Comparison of ENCODE assay signal across 9 cellular contexts in the genomic region with DNA sequence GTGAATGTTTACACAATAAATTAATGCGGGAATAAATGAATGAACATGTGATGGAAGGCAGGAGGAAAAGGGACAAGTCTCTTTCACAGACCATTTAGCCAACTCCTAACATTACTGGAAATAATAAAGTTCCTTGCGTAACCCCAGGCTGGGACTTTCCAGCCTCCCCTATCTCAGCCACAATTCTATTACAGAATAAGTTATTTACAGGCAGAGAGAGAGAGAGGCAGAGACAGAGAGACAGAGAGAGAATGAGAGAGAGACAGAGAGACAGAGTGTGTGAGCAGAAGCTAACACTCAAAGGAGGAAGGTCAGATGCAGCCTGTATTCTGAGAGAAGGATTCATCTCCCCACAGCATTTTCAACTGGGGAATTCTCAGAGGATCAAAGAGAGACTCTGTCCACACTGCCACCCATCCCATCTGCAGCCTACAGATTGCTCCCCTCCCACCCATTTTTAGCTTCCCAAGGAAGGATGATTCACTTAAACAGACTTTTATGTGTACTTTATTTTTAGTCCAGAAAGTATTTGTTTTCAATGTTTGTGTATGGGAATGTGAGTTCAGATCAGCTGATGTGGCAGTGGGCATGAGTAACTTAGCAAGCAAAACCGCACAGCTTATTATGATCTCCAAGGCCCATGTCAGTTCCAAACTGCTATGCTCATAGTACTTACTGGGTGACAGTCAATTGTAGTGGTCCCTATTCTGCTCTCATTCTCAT.
A peak's percentile ranks its signal among the peaks of the same experiment; 100 is the strongest.
DNase-seq lines count a peak whose midpoint lies in the region; ATAC-seq, FAIRE-seq and TF ChIP-seq lines count a peak whose summit lies in the region.
"Had no signal": no experiment of that assay in that cellular context is flagged by ENCODE, and none has a peak within 500 bp of the region (broad histone marks: within the 10 kb centered on the region; RNA-seq: fewer than 3 reads in every experiment).

No MANE protein-coding gene starts in this region.

- no peak overlapping the region for H3K4me3 ChIP-seq in breast epithelium
- no peak overlapping the region for H3K4me3 ChIP-seq in HepG2 (replicated peaks in 1 of 3; ENCODE audit: insufficient read depth in 1 of 3, low read depth in 2 of 3, low read length in 3 of 3)
- no peak overlapping the region for H3K4me3 ChIP-seq in uterus
- no peak overlapping the region for H3K4me3 ChIP-seq in H7 (ENCODE audit: insufficient read depth, low read depth, low read length)

- TF ChIP-seq EP300 in HepG2 (IDR thresholded peaks at IDR 0.05; ENCODE audit: low read depth in 2 of 2, low read length in 2 of 2) (no peak), HepG2 (CRISPR knock-in tag; IDR thresholded peaks at IDR 0.05; ENCODE audit: borderline replicate concordance) (no peak)

- H3K36me3 ChIP-seq in breast epithelium: no peaks in the 10 kb centered on the region
- H3K36me3 ChIP-seq in HepG2 (replicated peaks in 1 of 2; ENCODE audit: control insufficient read depth in 1 of 2, insufficient read depth in 2 of 2, low read length in 2 of 2): no peaks in the 10 kb centered on the region
- no peaks in the 10 kb centered on the region for H3K36me3 ChIP-seq in uterus
- no peaks in the 10 kb centered on the region for H3K36me3 ChIP-seq in H7 (replicated peaks; ENCODE audit: control insufficient read depth, insufficient read depth, low read length)

- CTCF ChIA-PET in HepG2 (lab: Yijun Ruan, JAX; ENCODE audit: low intra/inter-chr PET ratio, low total read pairs): no interaction called here
- CTCF ChIA-PET in HEK293T (lab: Yijun Ruan, JAX): interaction anchor here (1.0 kb wide), 1 partner anchor 508 kb away, joined by 3 read pairs; no protein-coding TSS in a partner anchor

- intact Hi-C loops in breast epithelium (cut with DNase I; ENCODE audit: low total_unique reads): no loop called here
- intact Hi-C loops in HepG2 (cut with micrococcal nuclease; ENCODE audit: unreplicated experiment): no loop called here
- intact Hi-C loops in uterus (cut with DNase I; ENCODE audit: low total_unique reads): no loop called here

- ATAC-seq in HepG2: peak; percentile 75
- ATAC-seq in GM19397 (IDR thresholded peaks at IDR 0.05; ENCODE audit: unreplicated experiment): no peak

- no peak for TF ChIP-seq RAD21 in HepG2 (CRISPR knock-in tag; IDR thresholded peaks at IDR 0.05)

- H3K27ac ChIP-seq in breast epithelium (peak overlapping the region; percentile 37 to 50), HepG2 (ENCODE audit: extremely low read length, insufficient read depth, low read length) (no peak overlapping the region), uterus (peak overlapping the region; percentile 30 to 35)

- in situ Hi-C loops in HepG2 (cut with HindIII; ENCODE audit: extremely low pct_ligation_motif_present, low pct_unique_long_range_greater_than_20kb): no loop called here

- no peaks in the 10 kb centered on the region for H3K79me2 ChIP-seq in HepG2 (ENCODE audit: insufficient read depth, low read length)

- 33% methylated on average over 3 of the region's 3 CpGs for WGBS in HepG2 (ENCODE audit: low lambda C conversion rate)

- no peak overlapping the region for H2AFZ ChIP-seq in HepG2 (ENCODE audit: low read length)

- no peaks in the 10 kb centered on the region for H4K20me1 ChIP-seq in HepG2 (ENCODE audit: insufficient read depth, low read length)

- no peaks in the 10 kb centered on the region for H3K4me1 ChIP-seq in breast epithelium
- H3K4me1 ChIP-seq in HepG2 (ENCODE audit: insufficient read depth, low read length): peaks cover 18% of the 10 kb centered on the region; the same call in 1 of the 2 replicates
- H3K4me1 ChIP-seq in uterus: peaks cover 0 to 8% of the 10 kb centered on the region in 2 donors

- no peak for TF ChIP-seq POLR2A in breast epithelium (IDR thresholded peaks at IDR 0.05)
- TF ChIP-seq POLR2A in HepG2 (IDR thresholded peaks at IDR 0.05; ENCODE audit: insufficient read depth in 1 of 2, low read depth in 2 of 2, low read length in 2 of 2): no peak
- no peak for TF ChIP-seq POLR2A in uterus (IDR thresholded peaks at IDR 0.05)

- BruUV-seq in HepG2 (replicated peaks; lab: Mats Ljungman, UMichigan): no TSS peak

- H3K9ac ChIP-seq in HepG2 (ENCODE audit: insufficient read depth, low read depth, low read length): no peak overlapping the region

- DNase-seq in LHCN-M2 (ENCODE audit: low read depth): peak; percentile 95
- no peak for DNase-seq in breast epithelium (ENCODE audit: low spot score in 2 of 2)
- DNase-seq in HepG2 (ENCODE audit: low spot score): peak; percentile 46
- peak in 1 of 2 donors; percentile 22 for DNase-seq in uterus
- no peak for DNase-seq in H7
- no peak for DNase-seq in HEK293T (ENCODE audit: extremely low spot score)
- DNase-seq: NCI-H774, posterior cingulate gyrus had no signal

- POLR2A ChIA-PET in HepG2 (lab: Yijun Ruan, JAX) (no interaction called here), HEK293T (lab: Yijun Ruan, JAX) (no interaction called here)

- H3K27me3 ChIP-seq in breast epithelium: no peaks in the 10 kb centered on the region
- H3K27me3 ChIP-seq in HepG2 (ENCODE audit: control insufficient read depth in 1 of 2, insufficient read depth in 2 of 2, low read length in 2 of 2): no peaks in the 10 kb centered on the region; a peak in 1 of 5 replicates
- no peaks in the 10 kb centered on the region for H3K27me3 ChIP-seq in uterus
- H3K27me3 ChIP-seq in H7 (ENCODE audit: control insufficient read depth, insufficient read depth, low read length): no peaks in the 10 kb centered on the region

- FAIRE-seq in HepG2 (lab: Jason Lieb, UNC): peak; percentile 8

- no peaks in the 10 kb centered on the region for H3K9me3 ChIP-seq in breast epithelium
- no peaks in the 10 kb centered on the region for H3K9me3 ChIP-seq in HepG2 (ENCODE audit: low read length)
- no peaks in the 10 kb centered on the region for H3K9me3 ChIP-seq in uterus

- no peak overlapping the region for H3K4me2 ChIP-seq in HepG2 (ENCODE audit: low read depth, low read length)

- TF ChIP-seq CTCF in breast epithelium (IDR thresholded peaks at IDR 0.05) (no peak), HepG2 (CRISPR knock-in tag; IDR thresholded peaks at IDR 0.05) (no peak), uterus (IDR thresholded peaks at IDR 0.05) (no peak)

TF ChIP-seq in HepG2, 621 proteins besides CTCF, POLR2A, EP300 and RAD21 (continues in another document):
- TF ChIP-seq TCF7 (IDR thresholded peaks at IDR 0.05; ENCODE audit: low read depth): peak; percentile 28; the same call in 1 of the 2 replicates
- TF ChIP-seq NR2F1 (CRISPR knock-in tag; IDR thresholded peaks at IDR 0.05): no peak
- TF ChIP-seq ZNF343 (CRISPR knock-in tag; IDR thresholded peaks at IDR 0.05): no peak
- TF ChIP-seq HNRNPK (IDR thresholded peaks at IDR 0.05; ENCODE audit: low read depth, low read length, poor library complexity, severe bottlenecking): no peak
- no peak for TF ChIP-seq PHF21A (CRISPR knock-in tag; IDR thresholded peaks at IDR 0.05)
- no peak for TF ChIP-seq ZFP62 (CRISPR knock-in tag; IDR thresholded peaks at IDR 0.05)
- no peak for TF ChIP-seq JUNB (CRISPR knock-in tag; IDR thresholded peaks at IDR 0.05; ENCODE audit: borderline replicate concordance)
- no peak for TF ChIP-seq MTF2 (CRISPR knock-in tag; IDR thresholded peaks at IDR 0.05; ENCODE audit: borderline replicate concordance)
- TF ChIP-seq ZNF430 (CRISPR knock-in tag; IDR thresholded peaks at IDR 0.05): no peak
- TF ChIP-seq ZSCAN25 (CRISPR knock-in tag; IDR thresholded peaks at IDR 0.05): no peak
- TF ChIP-seq HMG20B (CRISPR knock-in tag; conservative IDR thresholded peaks at IDR 0.05): no peak
- no peak for TF ChIP-seq U2AF1 (optimal IDR thresholded peaks at IDR 0.05; ENCODE audit: low read depth, low read length)
- no peak for TF ChIP-seq DBP (CRISPR knock-in tag; IDR thresholded peaks at IDR 0.05; ENCODE audit: not compliant biosample characterization)

TF ChIP-seq in HEK293T, 16 proteins besides CTCF, POLR2A, EP300 and RAD21:
- TF ChIP-seq TARDBP (IDR thresholded peaks at IDR 0.05) (no peak), FOXM1 (IDR thresholded peaks at IDR 0.05; ENCODE audit: borderline replicate concordance) (no peak), NFRKB (IDR thresholded peaks at IDR 0.05) (no peak), ZNF384 (IDR thresholded peaks at IDR 0.05) (no peak), CTBP1 (IDR thresholded peaks at IDR 0.05; ENCODE audit: borderline replicate concordance) (no peak), SP1 (IDR thresholded peaks at IDR 0.05) (no peak), L3MBTL2 (conservative IDR thresholded peaks at IDR 0.05) (no peak), FOXA1 (IDR thresholded peaks at IDR 0.05) (no peak), LEF1 (IDR thresholded peaks at IDR 0.05; ENCODE audit: borderline replicate concordance) (no peak), ARNT (IDR thresholded peaks at IDR 0.05) (no peak), BHLHE40 (IDR thresholded peaks at IDR 0.05; ENCODE audit: borderline replicate concordance) (no peak), ELF4 (IDR thresholded peaks at IDR 0.05) (no peak)

Comparison
In these comparisons a context has a peak if more than half of its experiments do, and no peak if none do; other contexts are left out.
1. DNase-seq: peak in LHCN-M2 (single experiment) and HepG2 (single experiment); none in breast epithelium (0 of 2), H7 (single experiment) and HEK293T (single experiment).